In genomic region chr16:66746682-66747081, GRCh38 we compare ENCODE assay signal across 11 cellular contexts. TPM values are rescaled to one million over a fixed set of nuclear protein-coding genes. Genes with fewer than 3 reads are reported as not detected.
A peak's percentile ranks its signal among the peaks of the same experiment; 100 is the strongest.
DNase-seq lines count a peak whose midpoint lies in the region; ATAC-seq and TF ChIP-seq lines count a peak whose summit lies in the region.
"Had no signal": no experiment of that assay in that cellular context is flagged by ENCODE, and none has a peak within 500 bp of the region (broad histone marks: within the 10 kb centered on the region; RNA-seq: fewer than 3 reads in every experiment).

No MANE protein-coding gene starts in this region.

- peaks cover 0 to 66% (median 30%) of the 10 kb centered on the region in 4 donors for H3K4me1 ChIP-seq in tibial artery

- H3K27ac ChIP-seq in tibial artery = peak overlapping the region in 1 of 2 donors; percentile 14
- H3K27ac ChIP-seq: A549, pancreas had no signal

- H3K27me3 ChIP-seq in tibial artery (no peaks in the 10 kb centered on the region), H7 (ENCODE audit: control insufficient read depth, insufficient read depth, low read length) (no peaks in the 10 kb centered on the region)
- H3K27me3 ChIP-seq: pancreas had no signal

- H3K9me3 ChIP-seq in tibial artery = no peaks in the 10 kb centered on the region
- H3K9me3 ChIP-seq: A549, pancreas had no signal

- peak; percentile 77 for ATAC-seq in stimulated activated naive CD8-positive, alpha-beta T cell treated with anti-CD3 and anti-CD28 coated beads, Interleukin-15, Interleukin-2, amounts not matched to agents 100 U/mL and 50 U/mL, for 24 hours
- no peak for ATAC-seq in HG03135 (IDR thresholded peaks at IDR 0.05; ENCODE audit: unreplicated experiment)
- ATAC-seq: A549 had no signal

- no peak overlapping the region for H3K4me3 ChIP-seq in tibial artery
- no peak overlapping the region for H3K4me3 ChIP-seq in H7 (ENCODE audit: insufficient read depth, low read depth, low read length)
- H3K4me3 ChIP-seq: A549, pancreas had no signal

- TF ChIP-seq CTCF in tibial artery (IDR thresholded peaks at IDR 0.05) = no peak

- peaks cover 22 to 68% (median 30%) of the 10 kb centered on the region in 3 donors for H3K36me3 ChIP-seq in tibial artery
- H3K36me3 ChIP-seq in H7 (replicated peaks; ENCODE audit: control insufficient read depth, insufficient read depth, low read length) = peaks cover 34% of the 10 kb centered on the region

- peak; percentile 17 for DNase-seq in activated CD4-positive, alpha-beta T cell treated with anti-CD3 and anti-CD28 coated beads for 48 hours
- no peak for DNase-seq in activated CD4-positive, alpha-beta T cell treated with anti-CD3 and anti-CD28 coated beads for 1 hour
- DNase-seq in M059J (ENCODE audit: low read depth) (peak; percentile 27), astrocyte of the hippocampus (ENCODE audit: low read depth, low spot score) (peak; percentile 75), tibial artery (no peak), H7 (no peak)
- DNase-seq in stimulated activated naive CD8-positive, alpha-beta T cell treated with anti-CD3 and anti-CD28 coated beads, Interleukin-15, Interleukin-2, amounts not matched to agents 100 U/mL and 50 U/mL, for 24 hours = peak; percentile 23
- DNase-seq: NCI-H510A, pancreas had no signal

- intact Hi-C loops in tibial artery (cut with DNase I; ENCODE audit: low total_unique reads) = no loop called here

RNA-seq across cellular contexts. Expression of gene DYNC1LI2, which starts 4.7 kb away (rescaled TPM):
- total RNA-seq in M059J (2014; rRNA removed; shearing (Covaris generic)) = 79.5 and 92.4 TPM in 2 replicates
- 52.9 and 65.0 TPM in 2 replicates for total RNA-seq in H7 (2014; rRNA removed; shearing (Covaris generic))

RNA-seq across cellular contexts. Expression of gene CMTM4, which starts 50.1 kb away (rescaled TPM):
- 15.2 and 18.4 TPM in 2 replicates for total RNA-seq in M059J (2014; rRNA removed; shearing (Covaris generic))
- total RNA-seq in H7 (2014; rRNA removed; shearing (Covaris generic)) = 23.2 and 39.6 TPM in 2 replicates

RNA-seq across cellular contexts. Expression of gene TERB1, which starts 54.7 kb away (rescaled TPM):
- total RNA-seq in M059J (2014; rRNA removed; shearing (Covaris generic)) = not detected in 2 replicates
- 0.11 TPM in 1 of 2 replicates, not detected in the other for total RNA-seq in H7 (2014; rRNA removed; shearing (Covaris generic))
- total RNA-seq: pancreas had no signal

Comparison
In these comparisons a context has a peak if more than half of its experiments do, and no peak if none do; other contexts are left out.
1. DNase-seq: peak in activated CD4-positive, alpha-beta T cell treated with anti-CD3 and anti-CD28 coated beads for 48 hours (single experiment), M059J (single experiment), astrocyte of the hippocampus (single experiment) and stimulated activated naive CD8-positive, alpha-beta T cell treated with anti-CD3 and anti-CD28 coated beads, Interleukin-15, Interleukin-2, amounts not matched to agents 100 U/mL and 50 U/mL, for 24 hours (single experiment); none in activated CD4-positive, alpha-beta T cell treated with anti-CD3 and anti-CD28 coated beads for 1 hour (single experiment), tibial artery (0 of 2) and H7 (single experiment).